In genomic region chr12:102197789-102198188, GRCh38 we compare ENCODE assay signal across 12 cellular contexts. TPM values are rescaled to one million over a fixed set of nuclear protein-coding genes. Genes with fewer than 3 reads are reported as not detected.
DNase-seq lines count a peak whose midpoint lies in the region; ATAC-seq and TF ChIP-seq lines count a peak whose summit lies in the region.
"Had no signal": no experiment of that assay in that cellular context is flagged by ENCODE, and none has a peak within 500 bp of the region (broad histone marks: within the 10 kb centered on the region; RNA-seq: fewer than 3 reads in every experiment).

Gene PMCH (minus strand): TSS chr12:102197833. CDS start chr12:102197770, 63 bp downstream.

- H3K4me1 ChIP-seq in adipocyte (ENCODE audit: control insufficient read depth, insufficient read depth, low read length) (no peaks in the 10 kb centered on the region), gastroesophageal sphincter (no peaks in the 10 kb centered on the region)

- no peak for TF ChIP-seq EP300 in gastroesophageal sphincter (IDR thresholded peaks at IDR 0.05)

- no peaks in the 10 kb centered on the region for H3K36me3 ChIP-seq in adipocyte (ENCODE audit: control insufficient read depth, insufficient read depth, low read length, severe bottlenecking)
- H3K36me3 ChIP-seq in gastroesophageal sphincter: no peaks in the 10 kb centered on the region

- H3K9me3 ChIP-seq in adipocyte (ENCODE audit: control insufficient read depth, low read length) (no peaks in the 10 kb centered on the region), gastroesophageal sphincter (no peaks in the 10 kb centered on the region)

- peak; percentile 46 for DNase-seq in A172 (ENCODE audit: low spot score)
- peak; percentile 24 for DNase-seq in adipocyte (ENCODE audit: low read depth)
- DNase-seq in NCI-H2081 treated with DMSO at 0.1 percent for 48 hours (lab: John Stamatoyannopoulos, UW): no peak
- no peak for DNase-seq in DMS 273 treated with DMSO at 0.1 percent for 48 hours (lab: John Stamatoyannopoulos, UW)
- DNase-seq: activated CD4-positive, alpha-beta T cell treated with anti-CD3 and anti-CD28 coated beads for 1 hour had no signal

- H3K27me3 ChIP-seq in adipocyte (replicated peaks; ENCODE audit: control insufficient read depth, insufficient read depth, low read length): no peaks in the 10 kb centered on the region
- H3K27me3 ChIP-seq in gastroesophageal sphincter: no peaks in the 10 kb centered on the region

- no peak within 1 kb of the TSS for H3K27ac ChIP-seq in gastroesophageal sphincter

- no peak within 1 kb of the TSS for H3K4me3 ChIP-seq in adipocyte (ENCODE audit: low read length)
- H3K4me3 ChIP-seq in gastroesophageal sphincter: no peak within 1 kb of the TSS

- WGBS in gastroesophageal sphincter (ENCODE audit: low coverage in 1 of 2), 2 donors: 5 to 23% methylated on average over 1 of the region's 1 CpG

- TF ChIP-seq POLR2A in gastroesophageal sphincter (IDR thresholded peaks at IDR 0.05): no peak

- no peak for TF ChIP-seq CTCF in gastroesophageal sphincter (IDR thresholded peaks at IDR 0.05)

- ATAC-seq in GM19035 (IDR thresholded peaks at IDR 0.05; ENCODE audit: unreplicated experiment): peak; percentile 87
- peak; percentile 84 for ATAC-seq in HG03039 (IDR thresholded peaks at IDR 0.05; ENCODE audit: unreplicated experiment)
- no peak for ATAC-seq in gastroesophageal sphincter
- ATAC-seq in GM19467 (IDR thresholded peaks at IDR 0.05; ENCODE audit: unreplicated experiment): no peak

- no peak within 1 kb of the TSS for H3K9ac ChIP-seq in adipocyte (ENCODE audit: low read length)

RNA-seq across cellular contexts. Expression of gene PMCH, which starts in this region (rescaled TPM):
- total RNA-seq in A172 (2014; rRNA removed; shearing (Covaris generic)): not detected in 2 replicates
- not detected for total RNA-seq in gastroesophageal sphincter
- total RNA-seq: B cell, H1, NCI-H460 had no signal

Comparison
In these comparisons a context has a peak if more than half of its experiments do, and no peak if none do; other contexts are left out.
1. Peak in DNase-seq in A172; RNA of the gene not detected or under 1 TPM.
2. ATAC-seq: peak in GM19035 (single experiment) and HG03039 (single experiment); none in gastroesophageal sphincter (single experiment) and GM19467 (single experiment).